Comparison of ENCODE assay signal across 22 cellular contexts in genomic region chr15:79458491-79458890, GRCh38. TPM values are rescaled to one million over a fixed set of nuclear protein-coding genes. Genes with fewer than 3 reads are reported as not detected.
A peak's percentile ranks its signal among the peaks of the same experiment; 100 is the strongest.
DNase-seq lines count a peak whose midpoint lies in the region; ATAC-seq, FAIRE-seq and TF ChIP-seq lines count a peak whose summit lies in the region.
"Had no signal": no experiment of that assay in that cellular context is flagged by ENCODE, and none has a peak within 500 bp of the region (broad histone marks: within the 10 kb centered on the region; RNA-seq: fewer than 3 reads in every experiment).

No MANE protein-coding gene starts in this region.

- no peaks in the 10 kb centered on the region for H3K27me3 ChIP-seq in lung (ENCODE audit: control insufficient read depth, insufficient read depth)
- H3K27me3 ChIP-seq: BLaER1 treated with 17β-estradiol and CSF1 and Interleukin-3, amounts not matched to agents 10 nM and 100 nM had no signal

- H3K27ac ChIP-seq in lung (ENCODE audit: low read depth in 1 of 2, low read length in 1 of 2): no peak overlapping the region
- H3K27ac ChIP-seq: 22Rv1; A549; BLaER1 treated with 17β-estradiol and CSF1 and Interleukin-3, amounts not matched to agents 10 nM and 100 nM; C4-2B had no signal

- ATAC-seq in lung (ENCODE audit: insufficient read depth, low FRiP score): no peak
- ATAC-seq: A549; CD8-positive, alpha-beta T cell; GM12878 had no signal

- TF ChIP-seq CTCF in lung (IDR thresholded peaks at IDR 0.05; ENCODE audit: control extremely low read depth, extremely low read depth): no peak

- DNase-seq in G401 (ENCODE audit: low spot score) (peak; percentile 76), cerebellar cortex (ENCODE audit: low spot score) (peak; percentile 73), lung (ENCODE audit: low spot score) (peak; percentile 10), urothelium cell line (ENCODE audit: low spot score) (no peak), NCI-H1105 treated with DMSO at 0.1 percent for 48 hours (lab: John Stamatoyannopoulos, UW) (no peak), NCI-H446 (lab: John Stamatoyannopoulos, UW) (no peak), amniotic stem cell (lab: John Stamatoyannopoulos, UW) (no peak)
- DNase-seq: AML-193; Caco-2; Calu3; CD4-positive, alpha-beta T cell; CD8-positive, alpha-beta T cell; DMS79 treated with DMSO at 0.1 percent for 48 hours; GDM1 had no signal

- peak; percentile 55 for FAIRE-seq in urothelium cell line (lab: Jason Lieb, UNC)
- FAIRE-seq: A549, D721Med, GM12878, GM12892, GM18507 had no signal

- no peaks in the 10 kb centered on the region for H3K4me1 ChIP-seq in lung (ENCODE audit: control insufficient read depth in 2 of 2, insufficient read depth in 2 of 2, low read length in 2 of 2)
- H3K4me1 ChIP-seq: A549; BLaER1 treated with 17β-estradiol and CSF1 and Interleukin-3, amounts not matched to agents 10 nM and 100 nM; Caco-2 had no signal

- WGBS in lung, 2 donors: 86 to 88% methylated on average over 6 of the region's 6 CpGs

- H3K9me3 ChIP-seq in lung (ENCODE audit: control insufficient read depth in 2 of 2, insufficient read depth in 1 of 2, low read length in 1 of 2): no peaks in the 10 kb centered on the region
- H3K9me3 ChIP-seq: A549; BLaER1 treated with 17β-estradiol and CSF1 and Interleukin-3, amounts not matched to agents 10 nM and 100 nM; Caco-2 had no signal

- in situ Hi-C loops in G401 (cut with HindIII; ENCODE audit: low sequenced_read_pairs): no loop called here

- H3K4me3 ChIP-seq in lung: no peak overlapping the region
- H3K4me3 ChIP-seq: A549; BLaER1 treated with 17β-estradiol and CSF1 and Interleukin-3, amounts not matched to agents 10 nM and 100 nM; GM12878 had no signal

- no peaks in the 10 kb centered on the region for H3K36me3 ChIP-seq in lung (ENCODE audit: control insufficient read depth in 2 of 2, insufficient read depth in 2 of 2, low read length in 2 of 2)
- H3K36me3 ChIP-seq: BLaER1 treated with 17β-estradiol and CSF1 and Interleukin-3, amounts not matched to agents 10 nM and 100 nM had no signal

RNA-seq across cellular contexts. Expression of gene MINAR1, which starts 26.4 kb away (rescaled TPM):
- total RNA-seq in G401 (2014; rRNA removed; shearing (Covaris generic)): 0.20 and 0.31 TPM in 2 replicates
- total RNA-seq in lung: under 1 TPM; 0.37 TPM
- polyA plus RNA-seq in lung: under 1 TPM; 0.10 to 0.14 TPM

Comparison
In these comparisons a context has a peak if more than half of its experiments do, and no peak if none do; other contexts are left out.
1. DNase-seq: peak in G401 (single experiment), cerebellar cortex (single experiment) and lung (single experiment); none in urothelium cell line (single experiment), NCI-H1105 treated with DMSO at 0.1 percent for 48 hours (single experiment), NCI-H446 (0 of 2) and amniotic stem cell (single experiment).